ENCODE assay signal across 8 cellular contexts in the genomic region with DNA sequence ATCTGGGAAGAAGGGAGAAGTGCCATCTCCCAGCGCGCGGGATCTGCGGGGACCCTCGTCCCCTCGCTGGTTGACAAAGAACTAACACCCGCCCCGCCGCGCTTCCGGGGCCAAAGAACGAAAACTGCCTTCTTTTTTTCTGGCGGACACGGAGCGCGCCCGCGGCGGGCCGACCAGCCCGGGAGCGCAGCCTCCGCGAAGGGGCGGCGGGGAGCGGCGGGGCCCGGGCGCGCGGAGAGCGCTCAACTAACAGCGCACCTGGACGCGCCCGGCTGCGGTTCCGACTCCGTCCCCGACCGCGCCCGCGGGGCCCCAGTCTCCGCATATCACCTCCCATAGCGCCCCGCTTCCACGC. TPM values are rescaled to one million over a fixed set of nuclear protein-coding genes. Genes with fewer than 3 reads are reported as not detected.
A peak's percentile ranks its signal among the peaks of the same experiment; 100 is the strongest.
DNase-seq lines count a peak whose midpoint lies in the region; ATAC-seq and TF ChIP-seq lines count a peak whose summit lies in the region.

No MANE protein-coding gene starts in this region.

- ATAC-seq in HG03175 (IDR thresholded peaks at IDR 0.05; ENCODE audit: unreplicated experiment) (peak; percentile 2), left colon (peak; percentile 28), GM18873 (IDR thresholded peaks at IDR 0.05; ENCODE audit: low FRiP score, unreplicated experiment) (no peak)

- intact Hi-C loops in ascending aorta (cut with DNase I) = loop anchor here (2.0 kb wide), 2 partner anchors 16 to 18 kb away; no protein-coding TSS in a partner anchor
- intact Hi-C loops in left colon (cut with DNase I, micrococcal nuclease) = no loop called here

- H3K36me3 ChIP-seq in ascending aorta (no peaks in the 10 kb centered on the region), tibial nerve (no peaks in the 10 kb centered on the region)

- H3K27ac ChIP-seq in ascending aorta (peak overlapping the region; percentile 88 to 89), tibial nerve (peak overlapping the region; percentile 30 to 94 (median 82))

- no peaks in the 10 kb centered on the region for H3K9me3 ChIP-seq in ascending aorta
- H3K9me3 ChIP-seq in tibial nerve = no peaks in the 10 kb centered on the region

- peak overlapping the region; percentile 98 to 99 for H3K4me3 ChIP-seq in ascending aorta
- peak overlapping the region; percentile 60 to 85 (median 76) for H3K4me3 ChIP-seq in tibial nerve

- H3K27me3 ChIP-seq in ascending aorta (no peaks in the 10 kb centered on the region), tibial nerve (peaks cover 0 to 17% of the 10 kb centered on the region in 2 donors)

- WGBS in tibial nerve, 2 donors = 0 to 1% methylated on average over 17 to 26 of the region's 49 CpGs

- peaks cover 8 to 33% of the 10 kb centered on the region in 2 donors for H3K4me1 ChIP-seq in ascending aorta
- peaks cover 0 to 47% (median 9%) of the 10 kb centered on the region in 4 donors for H3K4me1 ChIP-seq in tibial nerve

- TF ChIP-seq CTCF in ascending aorta (IDR thresholded peaks at IDR 0.05) (no peak), tibial nerve (IDR thresholded peaks at IDR 0.05) (no peak)

- TF ChIP-seq POLR2A in tibial nerve (IDR thresholded peaks at IDR 0.05) = no peak

- DNase-seq in NCI-H1417 (lab: John Stamatoyannopoulos, UW) = peak in 2 of 3 experiments; percentile 2 to 40
- no peak for DNase-seq in NCI-H1417 treated with DMSO at 0.1 percent for 48 hours (lab: John Stamatoyannopoulos, UW)
- DNase-seq in ascending aorta (ENCODE audit: low spot score in 2 of 2) = no peak
- DNase-seq in left colon = peak in 1 of 2 donors; percentile 64
- DNase-seq in tibial nerve (ENCODE audit: low spot score in 2 of 2) = no peak
- no peak for DNase-seq in SW 1271 (lab: John Stamatoyannopoulos, UW)

- TF ChIP-seq EP300 in tibial nerve (IDR thresholded peaks at IDR 0.05) = no peak

RNA-seq across cellular contexts. Expression of gene PDLIM1, which starts 0.4 kb away (rescaled TPM):
- total RNA-seq in ascending aorta (191 TPM), left colon (100 to 1,000 TPM; 342 to 417 TPM), tibial nerve (100 to 1,000 TPM; 113 to 150 (median 128) TPM)

Comparison
In these comparisons a context has a peak if more than half of its experiments do, and no peak if none do; other contexts are left out.
1. DNase-seq: peak in NCI-H1417 (2 of 3); none in NCI-H1417 treated with DMSO at 0.1 percent for 48 hours (single experiment), ascending aorta (0 of 2), tibial nerve (0 of 2) and SW 1271 (0 of 2).